Comparison of ENCODE assay signal across 11 cellular contexts in genomic region chr19:48553676-48554384, GRCh38. TPM values are rescaled to one million over a fixed set of nuclear protein-coding genes. Genes with fewer than 3 reads are reported as not detected.
DNase-seq lines count a peak whose midpoint lies in the region; ATAC-seq and TF ChIP-seq lines count a peak whose summit lies in the region.
"Had no signal": no experiment of that assay in that cellular context is flagged by ENCODE, and none has a peak within 500 bp of the region (broad histone marks: within the 10 kb centered on the region; RNA-seq: fewer than 3 reads in every experiment).

No MANE protein-coding gene starts in this region.

- H3K9ac ChIP-seq in adipocyte (ENCODE audit: low read length): no peak overlapping the region

- TF ChIP-seq CTCF in cardiac muscle cell (IDR thresholded peaks at IDR 0.05; ENCODE audit: low read depth, low read length) (no peak), right atrium auricular region (IDR thresholded peaks at IDR 0.05) (no peak), coronary artery (IDR thresholded peaks at IDR 0.05) (no peak)

- H3K4me1 ChIP-seq in cardiac muscle cell (ENCODE audit: low read depth): peaks cover 6% of the 10 kb centered on the region
- H3K4me1 ChIP-seq in right atrium auricular region: peaks cover 0 to 6% of the 10 kb centered on the region in 2 donors
- H3K4me1 ChIP-seq in adipocyte (ENCODE audit: control insufficient read depth, insufficient read depth, low read length): peaks cover 20% of the 10 kb centered on the region

- no peaks in the 10 kb centered on the region for H3K9me3 ChIP-seq in cardiac muscle cell (ENCODE audit: low read depth)
- no peaks in the 10 kb centered on the region for H3K9me3 ChIP-seq in right atrium auricular region
- H3K9me3 ChIP-seq in adipocyte (ENCODE audit: control insufficient read depth, low read length): no peaks in the 10 kb centered on the region

- H3K36me3 ChIP-seq in cardiac muscle cell: no peaks in the 10 kb centered on the region
- no peaks in the 10 kb centered on the region for H3K36me3 ChIP-seq in right atrium auricular region
- H3K36me3 ChIP-seq in adipocyte (ENCODE audit: control insufficient read depth, insufficient read depth, low read length, severe bottlenecking): no peaks in the 10 kb centered on the region

- H3K27me3 ChIP-seq in cardiac muscle cell (no peaks in the 10 kb centered on the region), right atrium auricular region (no peaks in the 10 kb centered on the region), adipocyte (replicated peaks; ENCODE audit: control insufficient read depth, insufficient read depth, low read length) (peaks cover 8% of the 10 kb centered on the region)

- peak; percentile 17 to 72 for DNase-seq in cardiac muscle cell (ENCODE audit: low read depth in 1 of 2, low spot score in 1 of 2)
- no peak for DNase-seq in right atrium auricular region (ENCODE audit: low spot score)
- DNase-seq in adipocyte (ENCODE audit: low read depth): peak; percentile 70
- DNase-seq in kidney tubule cell (ENCODE audit: low spot score): peak; percentile 84
- DNase-seq in activated CD4-positive, CD25-positive, alpha-beta regulatory T cell (lab: John Stamatoyannopoulos, UW): no peak
- DNase-seq in coronary artery (ENCODE audit: low spot score): no peak
- no peak for DNase-seq in anterior cingulate cortex (lab: John Stamatoyannopoulos, UW)
- DNase-seq: CD8-positive, alpha-beta T cell; NCI-H1694 treated with DMSO at 0.1 percent for 48 hours had no signal

- no peak overlapping the region for H3K27ac ChIP-seq in cardiac muscle cell
- no peak overlapping the region for H3K27ac ChIP-seq in right atrium auricular region
- no peak overlapping the region for H3K27ac ChIP-seq in coronary artery

- no peak for ATAC-seq in GM21515 (IDR thresholded peaks at IDR 0.05; ENCODE audit: unreplicated experiment)
- ATAC-seq: CD8-positive, alpha-beta T cell had no signal

- H3K4me3 ChIP-seq in cardiac muscle cell: no peak overlapping the region
- no peak overlapping the region for H3K4me3 ChIP-seq in right atrium auricular region
- H3K4me3 ChIP-seq in adipocyte (ENCODE audit: low read length): no peak overlapping the region
- H3K4me3 ChIP-seq in coronary artery: no peak overlapping the region

RNA-seq across cellular contexts. Expression of gene SULT2B1, which starts 1.9 kb away (rescaled TPM):
- total RNA-seq in cardiac muscle cell (not detected in 2 replicates), right atrium auricular region (not detected)
- polyA plus RNA-seq in cardiac muscle cell: 0.20 and 0.85 TPM in 2 replicates
- total RNA-seq: CD8-positive, alpha-beta T cell; skeletal muscle tissue had no signal

RNA-seq across cellular contexts. Expression of gene LMTK3, which starts 42.2 kb away (rescaled TPM):
- total RNA-seq in cardiac muscle cell (3.0 and 7.4 TPM in 2 replicates), right atrium auricular region (1 to 10 TPM; 1.3 to 1.6 TPM)
- 1.1 and 2.2 TPM in 2 replicates for polyA plus RNA-seq in cardiac muscle cell
- total RNA-seq: skeletal muscle tissue had no signal

RNA-seq across cellular contexts. Expression of gene SPACA4, which starts 52.7 kb away (rescaled TPM):
- total RNA-seq in cardiac muscle cell (not detected in 2 replicates), right atrium auricular region (not detected)
- polyA plus RNA-seq in cardiac muscle cell: not detected in 2 replicates
- total RNA-seq: CD8-positive, alpha-beta T cell; skeletal muscle tissue had no signal

Comparison
In these comparisons a context has a peak if more than half of its experiments do, and no peak if none do; other contexts are left out.
1. DNase-seq: peak in cardiac muscle cell (2 of 2), adipocyte (single experiment) and kidney tubule cell (single experiment); none in right atrium auricular region (single experiment), activated CD4-positive, CD25-positive, alpha-beta regulatory T cell (0 of 4), coronary artery (single experiment) and anterior cingulate cortex (0 of 58).